In the genomic region with DNA sequence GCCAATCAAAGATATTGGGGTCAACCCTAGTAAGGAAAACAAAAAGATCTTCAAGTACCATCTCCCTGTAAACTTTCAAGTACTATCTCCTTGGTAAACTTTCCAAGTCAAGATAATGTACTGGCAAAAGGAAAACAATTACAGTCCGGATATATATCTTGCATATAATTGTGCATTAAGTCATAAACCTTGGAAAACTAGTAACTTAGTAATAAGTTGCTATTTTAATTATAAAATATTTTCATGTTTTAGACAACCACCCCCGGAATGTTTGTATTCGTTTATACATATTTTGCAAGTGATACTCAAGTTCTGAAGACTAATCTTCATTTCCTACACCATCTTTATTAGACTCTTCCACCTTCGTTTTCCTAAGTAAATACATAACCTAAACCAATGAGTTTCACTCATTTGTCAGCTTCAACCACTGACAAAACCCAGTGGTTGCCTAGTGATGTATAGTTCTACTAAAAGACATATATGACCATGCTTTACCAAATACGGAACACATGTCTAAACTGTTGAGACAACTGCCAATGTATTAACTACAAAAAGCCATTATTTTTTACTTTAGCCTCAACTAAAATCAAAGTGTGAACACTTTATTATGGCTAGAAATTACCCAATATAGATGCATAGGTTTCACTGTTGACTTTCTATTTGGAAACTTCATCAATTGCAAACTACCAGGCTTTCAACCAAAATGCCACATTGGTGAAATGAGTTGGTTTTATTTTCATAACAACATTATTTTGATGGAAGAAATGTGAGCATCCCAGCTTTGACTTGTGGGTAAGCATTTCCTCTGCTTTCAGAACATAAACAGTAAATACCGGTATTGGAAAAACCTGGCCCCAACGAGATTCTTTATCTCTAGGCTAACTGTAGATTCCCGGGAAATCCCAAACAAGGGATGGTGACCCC, we compare ENCODE assay signal across 8 cellular contexts. TPM values are rescaled to one million over a fixed set of nuclear protein-coding genes. Genes with fewer than 3 reads are reported as not detected.
DNase-seq lines count a peak whose midpoint lies in the region; ATAC-seq and TF ChIP-seq lines count a peak whose summit lies in the region.

No MANE protein-coding gene starts in this region.

- no peaks in the 10 kb centered on the region for H3K36me3 Mint-ChIP-seq in activated naive CD4-positive, alpha-beta T cell treated with anti-CD3 and anti-CD28 coated beads, Interleukin-2, amount 10 ng/mL, durations not matched to agents 7 days and 5 days
- H3K36me3 Mint-ChIP-seq in type B pancreatic cell = no peaks in the 10 kb centered on the region

- H3K4me1 Mint-ChIP-seq in activated naive CD4-positive, alpha-beta T cell treated with anti-CD3 and anti-CD28 coated beads, Interleukin-2, amount 10 ng/mL, durations not matched to agents 7 days and 5 days = peaks cover 23% of the 10 kb centered on the region
- peaks cover 12% of the 10 kb centered on the region for H3K4me1 Mint-ChIP-seq in type B pancreatic cell (ENCODE audit: unreplicated experiment)

- peaks cover 0 to 8% of the 10 kb centered on the region in 2 donors for H3K4me1 ChIP-seq in ascending aorta
- H3K4me1 ChIP-seq in lower lobe of right lung = peaks cover 18% of the 10 kb centered on the region

- intact Hi-C loops in ascending aorta (cut with DNase I) = loop anchor here (5.0 kb wide), 1 partner anchor 424 kb away; no protein-coding TSS in a partner anchor
- intact Hi-C loops in lower lobe of right lung (cut with DNase I) = no loop called here

- peak overlapping the region; percentile 72 for H3K27ac Mint-ChIP-seq in activated naive CD4-positive, alpha-beta T cell treated with anti-CD3 and anti-CD28 coated beads, Interleukin-2, amount 10 ng/mL, durations not matched to agents 7 days and 5 days
- peak overlapping the region; percentile 92 for H3K27ac Mint-ChIP-seq in type B pancreatic cell

- no peaks in the 10 kb centered on the region for H3K9me3 Mint-ChIP-seq in activated naive CD4-positive, alpha-beta T cell treated with anti-CD3 and anti-CD28 coated beads, Interleukin-2, amount 10 ng/mL, durations not matched to agents 7 days and 5 days
- H3K9me3 Mint-ChIP-seq in type B pancreatic cell = no peaks in the 10 kb centered on the region

- H3K27me3 Mint-ChIP-seq in activated naive CD4-positive, alpha-beta T cell treated with anti-CD3 and anti-CD28 coated beads, Interleukin-2, amount 10 ng/mL, durations not matched to agents 7 days and 5 days = peaks cover 29% of the 10 kb centered on the region
- peaks cover 32% of the 10 kb centered on the region for H3K27me3 Mint-ChIP-seq in type B pancreatic cell

- no peaks in the 10 kb centered on the region for H3K9me3 ChIP-seq in ascending aorta
- no peaks in the 10 kb centered on the region for H3K9me3 ChIP-seq in lower lobe of right lung

- H3K27ac ChIP-seq in ascending aorta (peak overlapping the region; percentile 96 to 97), lower lobe of right lung (peak overlapping the region; percentile 89)

- ATAC-seq in lower lobe of right lung (no peak), GM21737 (IDR thresholded peaks at IDR 0.05; ENCODE audit: unreplicated experiment) (no peak), HG02973 (IDR thresholded peaks at IDR 0.05; ENCODE audit: unreplicated experiment) (no peak)

- CTCF ChIA-PET in activated naive CD4-positive, alpha-beta T cell treated with anti-CD3 and anti-CD28 coated beads, Interleukin-2, amount 10 ng/mL, durations not matched to agents 7 days and 5 days (lab: Charles Lee) = no interaction called here

- no peaks in the 10 kb centered on the region for H3K27me3 ChIP-seq in ascending aorta
- H3K27me3 ChIP-seq in lower lobe of right lung (ENCODE audit: low read depth) = no peaks in the 10 kb centered on the region

- H3K36me3 ChIP-seq in ascending aorta (no peaks in the 10 kb centered on the region), lower lobe of right lung (no peaks in the 10 kb centered on the region)

- H3K4me3 ChIP-seq in ascending aorta = peak overlapping the region; percentile 89 to 99
- peak overlapping the region; percentile 74 for H3K4me3 ChIP-seq in lower lobe of right lung

- H3K4me3 Mint-ChIP-seq in activated naive CD4-positive, alpha-beta T cell treated with anti-CD3 and anti-CD28 coated beads, Interleukin-2, amount 10 ng/mL, durations not matched to agents 7 days and 5 days = peak overlapping the region; percentile 78
- H3K4me3 Mint-ChIP-seq in type B pancreatic cell = peak overlapping the region; percentile 97

- no peak for TF ChIP-seq CTCF in ascending aorta (IDR thresholded peaks at IDR 0.05)
- no peak for TF ChIP-seq CTCF in lower lobe of right lung (IDR thresholded peaks at IDR 0.05)
- no peak for TF ChIP-seq CTCF in type B pancreatic cell (conservative IDR thresholded peaks at IDR 0.05)

- DNase-seq in activated naive CD4-positive, alpha-beta T cell treated with anti-CD3 and anti-CD28 coated beads, Interleukin-2, amount 10 ng/mL, durations not matched to agents 7 days and 5 days = no peak
- no peak for DNase-seq in activated naive CD4-positive, alpha-beta T cell treated with anti-CD3 and anti-CD28 coated beads, Interleukin-2, amount 50 U/mL, for 16 hours
- DNase-seq in ascending aorta (ENCODE audit: low spot score in 2 of 2) (no peak), lower lobe of right lung (no peak), type B pancreatic cell (ENCODE audit: extremely low spot score, unreplicated experiment) (no peak), CD1c-positive myeloid dendritic cell (ENCODE audit: extremely low spot score) (no peak)

RNA-seq across cellular contexts. Expression of gene AKT3, which starts 1.6 kb away (rescaled TPM):
- total RNA-seq in ascending aorta = 38.0 TPM
- total RNA-seq in lower lobe of right lung = 52.5 TPM
- 17.4 and 29.9 TPM in 2 replicates for total RNA-seq in type B pancreatic cell (ENCODE audit: low replicate concordance)
